Comparison of ENCODE assay signal across 8 cellular contexts in genomic region chr1:155244368-155245162, GRCh38. TPM values are rescaled to one million over a fixed set of nuclear protein-coding genes. Genes with fewer than 3 reads are reported as not detected.
DNase-seq lines count a peak whose midpoint lies in the region; ATAC-seq and TF ChIP-seq lines count a peak whose summit lies in the region.

No MANE protein-coding gene starts in this region.

- peaks cover 0 to 4% (median 0%) of the 10 kb centered on the region in 7 donors for H3K27me3 ChIP-seq in spleen (replicated peaks in 1 of 7)

- H3K4me3 ChIP-seq in WI38 (ENCODE audit: low read depth, low read length) (peak overlapping the region; percentile 73), cardiac fibroblast (replicated peaks in 1 of 2; ENCODE audit: low read depth in 2 of 2, low read length in 2 of 2) (peak overlapping the region; percentile 65 to 71), spleen (peak overlapping the region; percentile 45 to 78 (median 58))

- peaks cover 0 to 28% (median 4%) of the 10 kb centered on the region in 6 donors for H3K36me3 ChIP-seq in spleen

- TF ChIP-seq POLR2A in spleen (IDR thresholded peaks at IDR 0.05): peak; percentile 87 to 100 (median 94)

- WGBS in spleen, 5 donors: 0 to 1% (median 1%) methylated on average over 52 to 53 of the region's 53 CpGs

- peaks cover 22 to 56% (median 47%) of the 10 kb centered on the region in 6 donors for H3K4me1 ChIP-seq in spleen

- peak; percentile 11 for TF ChIP-seq CTCF in AG09319 (IDR thresholded peaks at IDR 0.05; ENCODE audit: low read depth, low read length)
- TF ChIP-seq CTCF in WI38 (IDR thresholded peaks at IDR 0.05; ENCODE audit: low read depth, low read length): no peak
- TF ChIP-seq CTCF in cardiac fibroblast (IDR thresholded peaks at IDR 0.05; ENCODE audit: low read depth, low read length): peak; percentile 18
- TF ChIP-seq CTCF in spleen (IDR thresholded peaks at IDR 0.05 in 8 of 11, conservative IDR thresholded peaks at IDR 0.05 in 3 of 11): peak in 10 of 11 experiments; percentile 9 to 99 (median 75)

- DNase-seq in AG09319 (ENCODE audit: extremely low read depth, low read depth) (peak; percentile 99), NCI-H2227 (lab: John Stamatoyannopoulos, UW; ENCODE audit: unreplicated experiment) (peak; percentile 99), cardiac fibroblast (ENCODE audit: low read depth in 2 of 2) (peak; percentile 100), inferior parietal cortex (ENCODE audit: extremely low spot score) (peak; percentile 99), spleen (peak; percentile 98)

- intact Hi-C loops in spleen (cut with DNase I; ENCODE audit: low total_unique reads): no loop called here

- peak overlapping the region; percentile 87 to 97 (median 94) for H3K27ac ChIP-seq in spleen

- ATAC-seq in GM18909 (IDR thresholded peaks at IDR 0.05; ENCODE audit: poor library complexity, unreplicated experiment) (peak; percentile 87), HG03159 (IDR thresholded peaks at IDR 0.05; ENCODE audit: unreplicated experiment) (peak; percentile 86)

- H3K9me3 ChIP-seq in spleen: no peaks in the 10 kb centered on the region

RNA-seq across cellular contexts. Expression of gene ENTREP3, which starts 10.7 kb away (rescaled TPM):
- total RNA-seq in spleen: 10 to 100 TPM in 6 of 7 donors, 1 to 10 TPM in 1; 9.9 to 19.3 (median 15.6) TPM
- polyA plus RNA-seq in spleen: 10 to 100 TPM in 1 of 3 donors, 1 to 10 TPM in 2; 6.5 to 13.2 (median 9.4) TPM

RNA-seq across cellular contexts. Expression of gene SCAMP3, which starts 17.6 kb away (rescaled TPM):
- 10 to 100 TPM; 46.5 to 52.4 (median 49.8) TPM for total RNA-seq in spleen
- polyA plus RNA-seq in spleen: 10 to 100 TPM; 51.8 to 59.9 (median 53.2) TPM

RNA-seq across cellular contexts. Expression of gene CLK2, which starts 28.7 kb away (rescaled TPM):
- 10 to 100 TPM; 61.0 to 89.9 (median 71.8) TPM for total RNA-seq in spleen
- 10 to 100 TPM; 38.6 to 82.0 (median 77.4) TPM for polyA plus RNA-seq in spleen

RNA-seq across cellular contexts. Expression of gene HCN3, which starts 32.7 kb away (rescaled TPM):
- 1 to 10 TPM in 6 of 7 donors, under 1 TPM in 1; 0.65 to 3.3 (median 1.9) TPM for total RNA-seq in spleen
- 1 to 10 TPM in 2 of 3 donors, under 1 TPM in 1; 0.89 to 1.6 (median 1.4) TPM for polyA plus RNA-seq in spleen

RNA-seq across cellular contexts. Expression of gene MTX1, which starts 36.1 kb away (rescaled TPM):
- 10 to 100 TPM; 28.2 to 40.9 (median 33.2) TPM for total RNA-seq in spleen
- polyA plus RNA-seq in spleen: 10 to 100 TPM; 43.7 to 48.4 (median 44.5) TPM

Comparison
In these comparisons a context has a peak if more than half of its experiments do, and no peak if none do; other contexts are left out.
1. Peak in every context shown above with its lines: DNase-seq, ATAC-seq, H3K4me3 ChIP-seq and H3K27ac ChIP-seq.